14 cellular contexts compared by ENCODE assay signal in the genomic region with DNA sequence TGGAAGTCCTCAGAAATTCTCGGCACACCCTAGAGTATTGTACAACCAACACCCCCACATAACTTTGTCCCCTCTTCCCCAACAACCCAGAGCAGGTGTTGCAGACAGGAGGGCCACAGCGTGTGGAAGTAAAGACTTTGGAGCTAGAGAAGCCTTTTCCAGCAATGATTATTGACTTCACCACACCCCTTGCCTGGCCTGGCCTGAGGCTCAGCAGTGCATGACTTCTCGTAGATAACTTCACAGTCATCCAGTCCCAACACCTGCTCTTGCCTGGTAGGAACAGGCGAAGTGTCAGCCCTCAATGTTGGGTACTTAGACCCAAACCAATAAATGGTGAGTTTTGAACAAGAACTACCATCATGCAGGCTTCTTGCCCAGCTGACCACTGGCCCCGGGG. TPM values are rescaled to one million over a fixed set of nuclear protein-coding genes. Genes with fewer than 3 reads are reported as not detected.
A peak's percentile ranks its signal among the peaks of the same experiment; 100 is the strongest.
DNase-seq lines count a peak whose midpoint lies in the region; ATAC-seq and TF ChIP-seq lines count a peak whose summit lies in the region.
"Had no signal": no experiment of that assay in that cellular context is flagged by ENCODE, and none has a peak within 500 bp of the region (broad histone marks: within the 10 kb centered on the region; RNA-seq: fewer than 3 reads in every experiment).

No MANE protein-coding gene starts in this region.

- peak; percentile 27 for ATAC-seq in left lobe of liver
- ATAC-seq in esophagus mucosa = no peak
- no peak for ATAC-seq in HG03196 (IDR thresholded peaks at IDR 0.05; ENCODE audit: unreplicated experiment)
- ATAC-seq: GM12878 had no signal

- H3K27ac ChIP-seq in 22Rv1 (peak overlapping the region; percentile 68; the same call in 1 of the 2 replicates), C4-2B (peak overlapping the region; percentile 62), VCaP (peak overlapping the region; percentile 78)
- H3K27ac ChIP-seq: BLaER1, Peyer's patch had no signal

- DNase-seq in left lobe of liver (ENCODE audit: low spot score) (no peak), AG08396 (ENCODE audit: low spot score) (no peak)
- DNase-seq: NCI-H1436 treated with DMSO at 0.1 percent for 48 hours, NCI-H2081, NCI-H345, NCI-H748 treated with DMSO at 0.1 percent for 48 hours, Peyer's patch had no signal

- no peak for TF ChIP-seq CTCF in 22Rv1 (IDR thresholded peaks at IDR 0.05)
- TF ChIP-seq CTCF in C4-2B (conservative IDR thresholded peaks at IDR 0.05) = no peak
- TF ChIP-seq CTCF in VCaP (conservative IDR thresholded peaks at IDR 0.05) = no peak

RNA-seq across cellular contexts. Expression of gene GOT1, which starts 36.7 kb away (rescaled TPM):
- total RNA-seq in left lobe of liver (107 TPM), esophagus mucosa (57.0 TPM)
